24 cellular contexts compared by ENCODE assay signal in the genomic region with DNA sequence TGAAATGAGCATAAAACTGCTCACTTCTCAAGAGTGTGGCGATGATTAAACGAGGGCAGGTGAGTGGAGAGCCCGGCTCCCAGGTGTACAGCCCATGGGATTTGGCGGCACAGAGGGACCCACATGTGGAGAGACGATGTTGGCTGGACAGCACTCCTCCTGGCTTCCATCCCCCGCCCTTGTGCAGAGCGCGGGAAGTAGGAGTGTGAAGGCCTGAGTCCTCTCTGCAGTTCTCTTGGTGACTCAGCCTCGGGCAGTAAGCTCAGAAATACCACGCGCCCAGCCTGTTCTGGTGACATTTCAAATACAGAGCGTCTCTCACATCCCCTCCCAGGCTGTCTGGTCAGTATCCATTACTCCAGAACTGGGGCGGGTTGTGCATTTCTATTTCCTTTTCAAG.
DNase-seq lines count a peak whose midpoint lies in the region; ATAC-seq, FAIRE-seq and TF ChIP-seq lines count a peak whose summit lies in the region.
"Had no signal": no experiment of that assay in that cellular context is flagged by ENCODE, and none has a peak within 500 bp of the region (broad histone marks: within the 10 kb centered on the region; RNA-seq: fewer than 3 reads in every experiment).

No MANE protein-coding gene starts in this region.

- no peak for TF ChIP-seq POLR2A in Peyer's patch (IDR thresholded peaks at IDR 0.05)

- H3K27ac ChIP-seq in hepatocyte: no peak overlapping the region
- H3K27ac ChIP-seq in Peyer's patch: no peak overlapping the region
- H3K27ac ChIP-seq in upper lobe of right lung: no peak overlapping the region
- H3K27ac ChIP-seq: BLaER1 had no signal

- H2AFZ ChIP-seq in hepatocyte: no peak overlapping the region

- 76% methylated on average over 13 of the region's 13 CpGs for WGBS in hepatocyte (ENCODE audit: low lambda C conversion rate, missing lambda C conversion rate)

- in situ Hi-C loops in G401 (cut with HindIII; ENCODE audit: low sequenced_read_pairs): no loop called here

- no peak for ATAC-seq in upper lobe of right lung
- ATAC-seq: HepG2, K562, T-cell had no signal

- H3K9me3 ChIP-seq in hepatocyte (ENCODE audit: low read depth) (no peaks in the 10 kb centered on the region), Peyer's patch (no peaks in the 10 kb centered on the region), upper lobe of right lung (no peaks in the 10 kb centered on the region)
- H3K9me3 ChIP-seq: SK-N-SH had no signal

- H3K4me2 ChIP-seq in hepatocyte: no peak overlapping the region
- H3K4me2 ChIP-seq: BLaER1, SK-N-SH had no signal

- no peaks in the 10 kb centered on the region for H4K20me1 ChIP-seq in hepatocyte (ENCODE audit: insufficient read depth, poor library complexity, severe bottlenecking)
- H4K20me1 ChIP-seq: BLaER1 had no signal

- intact Hi-C loops in upper lobe of right lung (cut with DNase I): no loop called here

- no peaks in the 10 kb centered on the region for H3K9me2 ChIP-seq in hepatocyte (replicated peaks; ENCODE audit: insufficient read depth)
- H3K9me2 ChIP-seq: SK-N-SH had no signal

- DNase-seq in EL (peak; percentile 35), RKO (ENCODE audit: low spot score) (peak; percentile 7), hepatocyte (ENCODE audit: low spot score) (peak; percentile 11), urothelium cell line (ENCODE audit: low spot score) (peak; percentile 32), Peyer's patch (no peak), G401 (ENCODE audit: low spot score) (no peak), upper lobe of right lung (no peak)
- DNase-seq: CD4-positive, alpha-beta T cell; COR-L47; DMS79 treated with DMSO at 0.1 percent for 48 hours; NCI-H1105; NCI-H146; NCI-H2029; NCI-H226; NCI-H510A treated with DMSO at 0.1 percent for 48 hours; NCI-H774; RPMI8226; SHP77 treated with DMSO at 0.1 percent for 48 hours; SK-N-SH; T-cell had no signal

- H3K4me3 ChIP-seq in hepatocyte (no peak overlapping the region), Peyer's patch (no peak overlapping the region), upper lobe of right lung (no peak overlapping the region)
- H3K4me3 ChIP-seq: BLaER1, K562 had no signal

- no peak for FAIRE-seq in urothelium cell line (lab: Jason Lieb, UNC)
- FAIRE-seq: GM19239, HepG2, K562 had no signal

- H3K36me3 ChIP-seq in hepatocyte (replicated peaks; ENCODE audit: insufficient read depth, low read depth): no peaks in the 10 kb centered on the region
- no peaks in the 10 kb centered on the region for H3K36me3 ChIP-seq in Peyer's patch
- no peaks in the 10 kb centered on the region for H3K36me3 ChIP-seq in upper lobe of right lung
- H3K36me3 ChIP-seq: BLaER1 had no signal

- H3K4me1 ChIP-seq in hepatocyte (ENCODE audit: insufficient read depth) (no peaks in the 10 kb centered on the region), Peyer's patch (no peaks in the 10 kb centered on the region), upper lobe of right lung (no peaks in the 10 kb centered on the region)
- H3K4me1 ChIP-seq: BLaER1 had no signal

- no peak for TF ChIP-seq CTCF in hepatocyte (IDR thresholded peaks at IDR 0.05; ENCODE audit: poor library complexity)
- no peak for TF ChIP-seq CTCF in Peyer's patch (IDR thresholded peaks at IDR 0.05)
- TF ChIP-seq CTCF in upper lobe of right lung (IDR thresholded peaks at IDR 0.05): no peak

- H3K79me2 ChIP-seq in hepatocyte: no peaks in the 10 kb centered on the region

- H3K27me3 ChIP-seq in hepatocyte (peaks cover 5% of the 10 kb centered on the region), Peyer's patch (no peaks in the 10 kb centered on the region), upper lobe of right lung (no peaks in the 10 kb centered on the region)
- H3K27me3 ChIP-seq: BLaER1 had no signal

Comparison
In these comparisons a context has a peak if more than half of its experiments do, and no peak if none do; other contexts are left out.
1. DNase-seq: peak in EL (single experiment), RKO (single experiment), hepatocyte (single experiment) and urothelium cell line (single experiment); none in Peyer's patch (0 of 3), G401 (single experiment) and upper lobe of right lung (single experiment).